ENCODE assay signal across 8 cellular contexts in genomic region chr3:129577925-129578742, GRCh38.
DNase-seq lines count a peak whose midpoint lies in the region; ATAC-seq and FAIRE-seq lines count a peak whose summit lies in the region.

No MANE protein-coding gene starts in this region.

- H3K4me3 ChIP-seq in skin epidermis = no peak overlapping the region

- peak overlapping the region in 20 of 21 experiments; percentile 40 to 91 (median 73) for H3K27ac ChIP-seq in skin epidermis

- H3K4me1 Mint-ChIP-seq in activated naive CD8-positive, alpha-beta T cell treated with anti-CD3 and anti-CD28 coated beads, Interleukin-2, amount 50 U/mL, for 24 hours = peaks cover 34% of the 10 kb centered on the region

- peak; percentile 52 for ATAC-seq in HG03378 (IDR thresholded peaks at IDR 0.05; ENCODE audit: unreplicated experiment)
- peak; percentile 9 for ATAC-seq in activated naive CD8-positive, alpha-beta T cell treated with anti-CD3 and anti-CD28 coated beads, Interleukin-2, amount 50 U/mL, for 24 hours
- ATAC-seq in GM21367 (IDR thresholded peaks at IDR 0.05; ENCODE audit: unreplicated experiment) = no peak
- no peak for ATAC-seq in HG02759 (IDR thresholded peaks at IDR 0.05; ENCODE audit: unreplicated experiment)

- H3K4me3 Mint-ChIP-seq in activated naive CD8-positive, alpha-beta T cell treated with anti-CD3 and anti-CD28 coated beads, Interleukin-2, amount 50 U/mL, for 24 hours = no peak overlapping the region

- H3K36me3 Mint-ChIP-seq in activated naive CD8-positive, alpha-beta T cell treated with anti-CD3 and anti-CD28 coated beads, Interleukin-2, amount 50 U/mL, for 24 hours (ENCODE audit: low read depth) = no peaks in the 10 kb centered on the region

- H3K27me3 Mint-ChIP-seq in activated naive CD8-positive, alpha-beta T cell treated with anti-CD3 and anti-CD28 coated beads, Interleukin-2, amount 50 U/mL, for 24 hours = peaks cover 2% of the 10 kb centered on the region

- no peaks in the 10 kb centered on the region for H3K9me3 Mint-ChIP-seq in activated naive CD8-positive, alpha-beta T cell treated with anti-CD3 and anti-CD28 coated beads, Interleukin-2, amount 50 U/mL, for 24 hours

- DNase-seq in GM19238 (ENCODE audit: insufficient read length, low spot score) (peak; percentile 66), islet precursor cell (no peak), urothelium cell line (ENCODE audit: low spot score) (no peak)
- peak; percentile 23 for DNase-seq in activated naive CD8-positive, alpha-beta T cell treated with anti-CD3 and anti-CD28 coated beads, Interleukin-2, amount 50 U/mL, for 24 hours

- no peak overlapping the region for H3K27ac Mint-ChIP-seq in activated naive CD8-positive, alpha-beta T cell treated with anti-CD3 and anti-CD28 coated beads, Interleukin-2, amount 50 U/mL, for 24 hours

- no peak for FAIRE-seq in urothelium cell line (lab: Jason Lieb, UNC)

Comparison
In these comparisons a context has a peak if more than half of its experiments do, and no peak if none do; other contexts are left out.
1. DNase-seq: peak in GM19238 (single experiment) and activated naive CD8-positive, alpha-beta T cell treated with anti-CD3 and anti-CD28 coated beads, Interleukin-2, amount 50 U/mL, for 24 hours (single experiment); none in islet precursor cell (single experiment) and urothelium cell line (single experiment).
2. ATAC-seq: peak in HG03378 (single experiment) and activated naive CD8-positive, alpha-beta T cell treated with anti-CD3 and anti-CD28 coated beads, Interleukin-2, amount 50 U/mL, for 24 hours (single experiment); none in GM21367 (single experiment) and HG02759 (single experiment).